8 cellular contexts compared by ENCODE assay signal in the genomic region with DNA sequence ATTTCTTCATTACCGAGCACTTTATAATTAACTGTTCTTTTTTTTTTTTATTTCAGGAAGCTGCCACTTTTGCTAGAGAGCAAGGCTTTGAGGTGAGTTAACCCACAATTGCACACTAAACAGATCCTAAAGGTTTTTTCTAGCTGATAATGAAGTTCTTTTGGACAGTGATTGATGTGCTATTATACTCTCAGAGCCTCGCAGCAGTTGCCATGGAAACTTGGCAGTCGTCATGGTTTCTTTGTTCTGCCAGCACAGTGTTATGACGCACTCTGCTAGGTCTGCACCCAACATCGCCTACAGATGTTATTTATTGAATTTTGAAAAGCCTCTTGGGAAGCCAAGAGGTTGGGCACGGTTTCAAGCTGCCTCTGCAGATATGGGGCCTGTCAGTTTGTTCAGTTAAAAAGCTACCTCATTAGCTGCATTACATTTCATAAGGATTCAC.
DNase-seq lines count a peak whose midpoint lies in the region; ATAC-seq and TF ChIP-seq lines count a peak whose summit lies in the region.

No MANE protein-coding gene starts in this region.

- peak overlapping the region; percentile 84 for H3K27ac Mint-ChIP-seq in activated CD4-positive, alpha-beta T cell treated with anti-CD3 and anti-CD28 coated beads, Interleukin-2, amount 10 ng/mL, durations not matched to agents 7 days and 5 days

- H3K4me3 ChIP-seq in colonic mucosa (no peak overlapping the region), lower leg skin (ENCODE audit: low read depth, poor library complexity, severe bottlenecking) (no peak overlapping the region)

- H3K9me3 Mint-ChIP-seq in activated CD4-positive, alpha-beta T cell treated with anti-CD3 and anti-CD28 coated beads, Interleukin-2, amount 10 ng/mL, durations not matched to agents 7 days and 5 days: peaks cover 2% of the 10 kb centered on the region

- no peak overlapping the region for H3K27ac ChIP-seq in colonic mucosa

- peaks cover 61% of the 10 kb centered on the region for H3K4me1 Mint-ChIP-seq in activated CD4-positive, alpha-beta T cell treated with anti-CD3 and anti-CD28 coated beads, Interleukin-2, amount 10 ng/mL, durations not matched to agents 7 days and 5 days

- DNase-seq in NCI-H2107 (lab: John Stamatoyannopoulos, UW): peak; percentile 86
- DNase-seq in activated CD4-positive, alpha-beta T cell treated with anti-CD3 and anti-CD28 coated beads, Interleukin-2, amount 10 ng/mL, durations not matched to agents 7 days and 5 days: peak; percentile 92
- peak; percentile 71 for DNase-seq in colonic mucosa
- DNase-seq in lower leg skin (ENCODE audit: low spot score in 2 of 2): peak; percentile 89 to 94
- peak; percentile 65 to 84 (median 76) for DNase-seq in stimulated activated CD4-positive, alpha-beta T cell treated with anti-CD3 and anti-CD28 coated beads, TNF-alpha, amount 100 ng/mL, for 24 hours (ENCODE audit: low read depth in 3 of 3)

- peak overlapping the region; percentile 26 for H3K4me3 Mint-ChIP-seq in activated CD4-positive, alpha-beta T cell treated with anti-CD3 and anti-CD28 coated beads, Interleukin-2, amount 10 ng/mL, durations not matched to agents 7 days and 5 days

- H3K36me3 ChIP-seq in colonic mucosa: no peaks in the 10 kb centered on the region

- CTCF ChIA-PET in activated CD4-positive, alpha-beta T cell treated with anti-CD3 and anti-CD28 coated beads, Interleukin-2, amount 10 ng/mL, durations not matched to agents 7 days and 5 days (lab: Charles Lee): interaction anchor here (0.6 kb wide), 1 partner anchor 9 kb away, joined by 4 read pairs; no protein-coding TSS in a partner anchor

- no peaks in the 10 kb centered on the region for H3K27me3 Mint-ChIP-seq in activated CD4-positive, alpha-beta T cell treated with anti-CD3 and anti-CD28 coated beads, Interleukin-2, amount 10 ng/mL, durations not matched to agents 7 days and 5 days

- POLR2A ChIA-PET in activated CD4-positive, alpha-beta T cell treated with anti-CD3 and anti-CD28 coated beads, Interleukin-2, amount 10 ng/mL, durations not matched to agents 7 days and 5 days (lab: Charles Lee): no interaction called here

- peaks cover 14% of the 10 kb centered on the region for H3K36me3 Mint-ChIP-seq in activated CD4-positive, alpha-beta T cell treated with anti-CD3 and anti-CD28 coated beads, Interleukin-2, amount 10 ng/mL, durations not matched to agents 7 days and 5 days (ENCODE audit: low read depth)

- no peaks in the 10 kb centered on the region for H3K27me3 ChIP-seq in colonic mucosa

- intact Hi-C loops in colonic mucosa (cut with DNase I): no loop called here
- intact Hi-C loops in lower leg skin (cut with DNase I; ENCODE audit: low total_unique reads): no loop called here

- no peak overlapping the region for H3K9ac ChIP-seq in colonic mucosa (ENCODE audit: low read depth in 2 of 2, low read length in 2 of 2)

- WGBS in lower leg skin, 2 donors: 5 to 6% methylated on average over 6 of the region's 6 CpGs

- H3K9me3 ChIP-seq in colonic mucosa: no peaks in the 10 kb centered on the region

- no peak for TF ChIP-seq POLR2A in lower leg skin (IDR thresholded peaks at IDR 0.05)

- peaks cover 5% of the 10 kb centered on the region for H3K4me1 ChIP-seq in colonic mucosa

- ATAC-seq in GM19351 (IDR thresholded peaks at IDR 0.05; ENCODE audit: unreplicated experiment) (peak; percentile 45), GM18511 (IDR thresholded peaks at IDR 0.05; ENCODE audit: unreplicated experiment) (no peak), HG03280 (IDR thresholded peaks at IDR 0.05; ENCODE audit: unreplicated experiment) (no peak)

- TF ChIP-seq CTCF in colonic mucosa (IDR thresholded peaks at IDR 0.05) (no peak), lower leg skin (IDR thresholded peaks at IDR 0.05) (no peak)
